In genomic region chr4:1581164-1581894, GRCh38 we compare ENCODE assay signal across 8 cellular contexts.
A peak's percentile ranks its signal among the peaks of the same experiment; 100 is the strongest.
DNase-seq lines count a peak whose midpoint lies in the region; ATAC-seq and TF ChIP-seq lines count a peak whose summit lies in the region.
"Not testable (repeated sequence)": the region's sequence is repeated elsewhere in the genome, so short reads cannot be mapped to it uniquely, and the experiment has no call there.

No MANE protein-coding gene starts in this region.

- not testable (repeated sequence) for H3K9me3 ChIP-seq in transverse colon

- peaks cover 5 to 25% (median 12%) of the 10 kb centered on the region in 4 donors for H3K4me1 ChIP-seq in transverse colon

- peaks cover 10% of the 10 kb centered on the region for H3K27me3 ChIP-seq in transverse colon

- peak overlapping the region in 2 of 4 donors; percentile 14 to 57 for H3K27ac ChIP-seq in transverse colon

- H3K27ac Mint-ChIP-seq in MCF 10A (ENCODE audit: low read depth, unreplicated experiment) = not testable (repeated sequence)

- not testable (repeated sequence) for H3K4me1 Mint-ChIP-seq in MCF 10A (ENCODE audit: insufficient read depth, unreplicated experiment)

- TF ChIP-seq EP300 in transverse colon (IDR thresholded peaks at IDR 0.05; ENCODE audit: low read depth) = not testable (repeated sequence)

- H3K36me3 Mint-ChIP-seq in MCF 10A (ENCODE audit: insufficient read depth, unreplicated experiment) = not testable (repeated sequence)

- not testable (repeated sequence) for H3K27me3 Mint-ChIP-seq in MCF 10A (ENCODE audit: insufficient read depth, unreplicated experiment)

- POLR2A ChIA-PET in MCF 10A (lab: Yijun Ruan, JAX) = not testable (repeated sequence)

- BruUV-seq in MCF 10A (replicated peaks; lab: Mats Ljungman, UMichigan) = not testable (repeated sequence)

- ATAC-seq in HG02763 (IDR thresholded peaks at IDR 0.05; ENCODE audit: unreplicated experiment) = peak; percentile 46

- TF ChIP-seq CTCF in GM10266 (IDR thresholded peaks at IDR 0.05; ENCODE audit: control insufficient read depth, insufficient read depth, low read depth, missing control alignments); MCF 10A (IDR thresholded peaks at IDR 0.05; ENCODE audit: unreplicated experiment); retinal pigment epithelial cell (conservative IDR thresholded peaks at IDR 0.05; ENCODE audit: low read depth, low read length); transverse colon (IDR thresholded peaks at IDR 0.05): not testable (repeated sequence)

- DNase-seq in GM10266 (ENCODE audit: extremely low spot score) (peak; percentile 92), NCI-H460 (ENCODE audit: extremely low read depth, low read depth) (peak; percentile 84), MCF 10A (ENCODE audit: unreplicated experiment) (peak; percentile 90), hepatic stellate cell (ENCODE audit: low spot score) (peak; percentile 82), retinal pigment epithelial cell (ENCODE audit: low read depth) (peak; percentile 18), transverse colon (peak; percentile 90)
- peak; percentile 84 to 86 for DNase-seq in activated CD4-positive, alpha-beta T cell treated with anti-CD3 and anti-CD28 coated beads for 4 hours

- 29 to 47% methylated on average over 6 to 11 of the region's 15 CpGs for WGBS in transverse colon (ENCODE audit: low coverage in 1 of 2), 2 donors

- intact Hi-C loops in MCF 10A (cut with micrococcal nuclease); transverse colon (cut with DNase I; ENCODE audit: low total_unique reads): not testable (repeated sequence)

- not testable (repeated sequence) for TF ChIP-seq POLR2A in transverse colon (IDR thresholded peaks at IDR 0.05)

- CTCF ChIA-PET in MCF 10A (lab: Yijun Ruan, JAX) = interaction anchor here (0.5 to 0.8 kb wide), 4 partner anchors 33 to 1948 kb away, joined by 3 read pairs; no protein-coding TSS in a partner anchor

- H3K4me3 ChIP-seq in retinal pigment epithelial cell (ENCODE audit: low read length); transverse colon: not testable (repeated sequence)

- not testable (repeated sequence) for H3K36me3 ChIP-seq in transverse colon

- in situ Hi-C loops in transverse colon (cut with MboI; ENCODE audit: low pct_ligation_motif_present in 1 of 4, low pct_unique_long_range_greater_than_20kb in 1 of 4, low sequenced_read_pairs in 3 of 4) = not testable (repeated sequence)

- H3K4me3 Mint-ChIP-seq in MCF 10A (ENCODE audit: unreplicated experiment) = peak overlapping the region; percentile 43

- not testable (repeated sequence) for H3K9me3 Mint-ChIP-seq in MCF 10A (ENCODE audit: unreplicated experiment)

Comparison
In these comparisons a context has a peak if more than half of its experiments do, and no peak if none do; other contexts are left out.
1. DNase-seq: peak in every context shown above with its lines; median percentile 92 in GM10266; 90 in MCF 10A; 90 in transverse colon; 85 in activated CD4-positive, alpha-beta T cell treated with anti-CD3 and anti-CD28 coated beads for 4 hours; 84 in NCI-H460; 82 in hepatic stellate cell; 18 in retinal pigment epithelial cell.